9 cellular contexts compared by ENCODE assay signal in genomic region chr1:16386454-16387113, GRCh38. TPM values are rescaled to one million over a fixed set of nuclear protein-coding genes. Genes with fewer than 3 reads are reported as not detected.
DNase-seq lines count a peak whose midpoint lies in the region; ATAC-seq and TF ChIP-seq lines count a peak whose summit lies in the region.
"Had no signal": no experiment of that assay in that cellular context is flagged by ENCODE, and none has a peak within 500 bp of the region (broad histone marks: within the 10 kb centered on the region; RNA-seq: fewer than 3 reads in every experiment).

No MANE protein-coding gene starts in this region.

- DNase-seq in AG20443 (ENCODE audit: low spot score) (peak; percentile 81), MCF 10A (ENCODE audit: unreplicated experiment) (peak; percentile 89), right lobe of liver (no peak), type B pancreatic cell (ENCODE audit: extremely low spot score, unreplicated experiment) (no peak), activated gamma-delta T cell treated with Interleukin-2 at 50 U/mL for 16 hours (no peak), ecto neural progenitor cell (ENCODE audit: low spot score) (no peak)

- no peak overlapping the region for H3K4me3 ChIP-seq in KMS-11 (IDR thresholded peaks at IDR 0.05; ENCODE audit: insufficient read depth, low read depth, low read length)
- H3K4me3 ChIP-seq in right lobe of liver = peak overlapping the region in 1 of 3 donors; percentile 25

- peaks cover 17% of the 10 kb centered on the region for H3K36me3 Mint-ChIP-seq in MCF 10A (ENCODE audit: insufficient read depth, unreplicated experiment)
- H3K36me3 Mint-ChIP-seq in type B pancreatic cell = peaks cover 11% of the 10 kb centered on the region

- WGBS in right lobe of liver (ENCODE audit: insufficient coverage, low coverage, low lambda C conversion rate, missing lambda C conversion rate) = 13% methylated on average over 2 of the region's 5 CpGs

- H3K27ac Mint-ChIP-seq in MCF 10A (ENCODE audit: low read depth, unreplicated experiment) (peak overlapping the region; percentile 86), type B pancreatic cell (peak overlapping the region; percentile 57)

- POLR2A ChIA-PET in MCF 10A (lab: Yijun Ruan, JAX) = interaction anchor here (0.6 to 3.9 kb wide), 12 partner anchors 10 to 241 kb away, joined by 3 to 21 read pairs (median 4); partner anchors contain the start of genes NECAP2 and SZRD1

- intact Hi-C loops in MCF 10A (cut with micrococcal nuclease) = no loop called here
- intact Hi-C loops in right lobe of liver (cut with DNase I) = no loop called here

- H3K9me3 Mint-ChIP-seq in MCF 10A (ENCODE audit: unreplicated experiment) (no peaks in the 10 kb centered on the region), type B pancreatic cell (no peaks in the 10 kb centered on the region)

- H3K27me3 Mint-ChIP-seq in MCF 10A (ENCODE audit: insufficient read depth, unreplicated experiment) (no peaks in the 10 kb centered on the region), type B pancreatic cell (no peaks in the 10 kb centered on the region)

- TF ChIP-seq POLR2A in right lobe of liver (IDR thresholded peaks at IDR 0.05) = no peak

- H4K20me1 ChIP-seq in KMS-11 (ENCODE audit: insufficient read depth) = peaks cover 22% of the 10 kb centered on the region

- H3K27me3 ChIP-seq in KMS-11 (ENCODE audit: insufficient read depth, low read depth) = no peaks in the 10 kb centered on the region
- H3K27me3 ChIP-seq in right lobe of liver = no peaks in the 10 kb centered on the region

- H3K36me3 ChIP-seq in KMS-11 (ENCODE audit: insufficient read depth) (no peaks in the 10 kb centered on the region), right lobe of liver (no peaks in the 10 kb centered on the region)

- CTCF ChIA-PET in MCF 10A (lab: Yijun Ruan, JAX) = interaction anchor here (0.6 kb wide), 1 partner anchor 53 kb away, joined by 3 read pairs; the partner anchor contains the start of gene NECAP2

- H3K27ac ChIP-seq in KMS-11 (no peak overlapping the region), right lobe of liver (peak overlapping the region in 1 of 3 donors; percentile 26)

- H3K4me1 ChIP-seq in KMS-11 (ENCODE audit: low read depth, poor library complexity, severe bottlenecking) (peaks cover 40% of the 10 kb centered on the region), right lobe of liver (peaks cover 0 to 23% (median 2%) of the 10 kb centered on the region in 4 donors)

- H3K4me1 Mint-ChIP-seq in MCF 10A (ENCODE audit: insufficient read depth, unreplicated experiment) = peaks cover 30% of the 10 kb centered on the region
- peaks cover 47% of the 10 kb centered on the region for H3K4me1 Mint-ChIP-seq in type B pancreatic cell (ENCODE audit: unreplicated experiment)

- H3K9ac ChIP-seq in KMS-11 = no peak overlapping the region

- TF ChIP-seq CTCF in KMS-11 (conservative IDR thresholded peaks at IDR 0.05; ENCODE audit: low read depth, low read length) = no peak
- no peak for TF ChIP-seq CTCF in MCF 10A (IDR thresholded peaks at IDR 0.05; ENCODE audit: unreplicated experiment)
- TF ChIP-seq CTCF in right lobe of liver (IDR thresholded peaks at IDR 0.05) = no peak
- no peak for TF ChIP-seq CTCF in type B pancreatic cell (conservative IDR thresholded peaks at IDR 0.05)

- H2AFZ ChIP-seq in KMS-11 (ENCODE audit: low read depth) = no peak overlapping the region

- peaks cover 95% of the 10 kb centered on the region for H3K79me2 ChIP-seq in KMS-11 (ENCODE audit: insufficient read depth, low read depth)

- no peaks in the 10 kb centered on the region for H3K9me3 ChIP-seq in right lobe of liver

- ATAC-seq in right lobe of liver (peak; percentile 20 to 68 (median 66)), GM21423 (IDR thresholded peaks at IDR 0.05; ENCODE audit: unreplicated experiment) (no peak)

- no TSS peak for BruUV-seq in MCF 10A (replicated peaks; lab: Mats Ljungman, UMichigan)

- peak overlapping the region; percentile 0; the same call in 1 of the 2 replicates for H3K4me2 ChIP-seq in KMS-11

- H3K4me3 Mint-ChIP-seq in MCF 10A (ENCODE audit: unreplicated experiment) (no peak overlapping the region), type B pancreatic cell (no peak overlapping the region)

RNA-seq across cellular contexts. Expression of gene SZRD1, which starts 19.5 kb away (rescaled TPM):
- total RNA-seq in MCF 10A (2022) = 108 and 114 TPM in 2 replicates
- 10 to 100 TPM; 41.4 to 57.8 (median 47.5) TPM for total RNA-seq in right lobe of liver
- total RNA-seq in type B pancreatic cell (ENCODE audit: low replicate concordance) = 127 and 140 TPM in 2 replicates

RNA-seq across cellular contexts. Expression of gene FBXO42, which starts 34.3 kb away (rescaled TPM):
- total RNA-seq in MCF 10A (2022) (21.9 and 24.9 TPM in 2 replicates), right lobe of liver (10 to 100 TPM in 3 of 6 experiments, 1 to 10 TPM in 3; 7.9 to 14.1 (median 10.2) TPM), type B pancreatic cell (ENCODE audit: low replicate concordance) (18.4 and 19.0 TPM in 2 replicates)

RNA-seq across cellular contexts. Expression of gene SPATA21, which starts 50.6 kb away (rescaled TPM):
- total RNA-seq in MCF 10A (2022) (not detected in 2 replicates), right lobe of liver (1 to 10 TPM in 2 of 6 experiments, not detected in 4; 1.6 to 1.8 TPM), type B pancreatic cell (ENCODE audit: low replicate concordance) (not detected in 2 replicates)
- total RNA-seq: glomerular endothelial cell had no signal

RNA-seq across cellular contexts. Expression of gene NECAP2, which starts 53.9 kb away (rescaled TPM):
- total RNA-seq in MCF 10A (2022) (34.1 and 41.4 TPM in 2 replicates), right lobe of liver (10 to 100 TPM; 13.9 to 28.3 (median 24.2) TPM), type B pancreatic cell (ENCODE audit: low replicate concordance) (45.9 and 48.2 TPM in 2 replicates)

Comparison
In these comparisons a context has a peak if more than half of its experiments do, and no peak if none do; other contexts are left out.
1. DNase-seq: peak in AG20443 (single experiment) and MCF 10A (single experiment); none in right lobe of liver (0 of 3), type B pancreatic cell (single experiment), activated gamma-delta T cell treated with Interleukin-2 at 50 U/mL for 16 hours (single experiment) and ecto neural progenitor cell (single experiment).